ENCODE assay signal across 13 cellular contexts in the genomic region with DNA sequence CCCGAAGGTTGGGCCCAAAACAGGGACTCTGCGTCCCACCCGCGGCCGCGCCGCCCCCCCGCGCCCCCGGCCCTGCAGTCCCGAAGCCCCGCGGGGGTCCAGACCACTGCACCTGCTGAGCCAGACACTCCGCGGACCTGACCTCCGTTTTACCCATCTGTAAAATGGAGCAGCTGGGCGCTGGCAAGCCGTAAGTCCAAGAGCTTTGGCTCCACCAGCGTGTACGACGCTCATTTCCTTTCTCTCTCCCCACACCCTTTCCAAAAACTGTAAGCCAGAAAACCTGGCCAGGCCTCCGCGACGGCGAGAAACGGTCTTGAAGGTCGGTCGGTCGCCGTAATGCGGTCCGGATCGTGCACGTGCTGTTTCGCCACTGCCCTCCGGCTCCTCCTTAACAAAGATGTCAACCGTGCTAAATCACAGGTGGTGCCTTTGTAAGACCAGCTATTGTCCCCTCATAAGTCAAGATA. TPM values are rescaled to one million over a fixed set of nuclear protein-coding genes. Genes with fewer than 3 reads are reported as not detected.
A peak's percentile ranks its signal among the peaks of the same experiment; 100 is the strongest.
DNase-seq lines count a peak whose midpoint lies in the region; ATAC-seq and TF ChIP-seq lines count a peak whose summit lies in the region.
"Had no signal": no experiment of that assay in that cellular context is flagged by ENCODE, and none has a peak within 500 bp of the region (broad histone marks: within the 10 kb centered on the region; RNA-seq: fewer than 3 reads in every experiment).

No MANE protein-coding gene starts in this region.

- no peak for ATAC-seq in GM19397 (IDR thresholded peaks at IDR 0.05; ENCODE audit: unreplicated experiment)
- ATAC-seq: foreskin keratinocyte had no signal

- no TSS peak for BruUV-seq in OCI-LY7 (replicated peaks; lab: Mats Ljungman, UMichigan)

- TF ChIP-seq EP300 in esophagus muscularis mucosa (IDR thresholded peaks at IDR 0.05) (no peak), sigmoid colon (IDR thresholded peaks at IDR 0.05) (no peak)

- H3K4me3 ChIP-seq in OCI-LY7 (ENCODE audit: low read depth, low read length, poor library complexity, severe bottlenecking): no peak overlapping the region
- peak overlapping the region; percentile 27 to 47 (median 35) for H3K4me3 ChIP-seq in esophagus muscularis mucosa
- peak overlapping the region in 3 of 4 donors; percentile 12 to 35 (median 25) for H3K4me3 ChIP-seq in sigmoid colon

- H3K27ac ChIP-seq in OCI-LY7 (ENCODE audit: low read depth, low read length, poor library complexity, severe bottlenecking): no peak overlapping the region
- H3K27ac ChIP-seq in esophagus muscularis mucosa (replicated peaks in 1 of 4): no peak overlapping the region
- H3K27ac ChIP-seq in sigmoid colon: no peak overlapping the region
- H3K27ac ChIP-seq: 22Rv1, foreskin keratinocyte had no signal

- peak overlapping the region; percentile 49; the same call in 1 of the 2 replicates for H3K4me2 ChIP-seq in OCI-LY7 (ENCODE audit: low read length)

- H3K27me3 ChIP-seq in esophagus muscularis mucosa: peaks cover 0 to 99% (median 68%) of the 10 kb centered on the region in 4 donors
- peaks cover 53 to 100% (median 91%) of the 10 kb centered on the region in 3 donors for H3K27me3 ChIP-seq in sigmoid colon

- peaks cover 6% of the 10 kb centered on the region; the same call in 1 of the 2 replicates for H4K20me1 ChIP-seq in OCI-LY7 (ENCODE audit: insufficient read depth, low read length)

- H3K9me3 ChIP-seq in OCI-LY7 (ENCODE audit: low read length) (no peaks in the 10 kb centered on the region), esophagus muscularis mucosa (no peaks in the 10 kb centered on the region), sigmoid colon (peaks cover 0 to 3% (median 0%) of the 10 kb centered on the region in 4 donors)

- H3K4me1 ChIP-seq in OCI-LY7 (ENCODE audit: insufficient read depth, low read length, poor library complexity, severe bottlenecking): peaks cover 3% of the 10 kb centered on the region
- H3K4me1 ChIP-seq in esophagus muscularis mucosa: peaks cover 9 to 18% (median 16%) of the 10 kb centered on the region in 4 donors
- peaks cover 0 to 15% (median 13%) of the 10 kb centered on the region in 4 donors for H3K4me1 ChIP-seq in sigmoid colon
- H3K4me1 ChIP-seq: foreskin keratinocyte had no signal

- CTCF ChIA-PET in OCI-LY7 (lab: Charles Lee; ENCODE audit: unreplicated experiment): no interaction called here

- TF ChIP-seq POLR2A in esophagus muscularis mucosa (IDR thresholded peaks at IDR 0.05; ENCODE audit: low read depth) (no peak), sigmoid colon (IDR thresholded peaks at IDR 0.05) (no peak)

- no peak for TF ChIP-seq CTCF in OCI-LY7 (conservative IDR thresholded peaks at IDR 0.05; ENCODE audit: low read length)
- TF ChIP-seq CTCF in esophagus muscularis mucosa (IDR thresholded peaks at IDR 0.05): no peak
- TF ChIP-seq CTCF in sigmoid colon (IDR thresholded peaks at IDR 0.05): no peak

- H3K36me3 ChIP-seq in OCI-LY7 (ENCODE audit: insufficient read depth, low read length): no peaks in the 10 kb centered on the region
- H3K36me3 ChIP-seq in esophagus muscularis mucosa: no peaks in the 10 kb centered on the region
- no peaks in the 10 kb centered on the region for H3K36me3 ChIP-seq in sigmoid colon

- no peaks in the 10 kb centered on the region for H3K9me2 ChIP-seq in OCI-LY7 (ENCODE audit: insufficient read depth, low read length)

- no peak overlapping the region for H2AFZ ChIP-seq in OCI-LY7 (ENCODE audit: low read length)

- 3% methylated on average over 12 of the region's 37 CpGs for WGBS in esophagus muscularis mucosa
- WGBS in sigmoid colon, 2 donors: 5 to 6% methylated on average over 37 of the region's 37 CpGs

- no peaks in the 10 kb centered on the region for H3K79me2 ChIP-seq in OCI-LY7 (ENCODE audit: insufficient read depth, low read depth, low read length)

- POLR2A ChIA-PET in OCI-LY7 (lab: Charles Lee): interaction anchor here (0.6 kb wide), 1 partner anchor 127 kb away, joined by 4 read pairs; no protein-coding TSS in a partner anchor

- intact Hi-C loops in OCI-LY7 (cut with micrococcal nuclease; ENCODE audit: unreplicated experiment) (no loop called here), esophagus muscularis mucosa (cut with DNase I) (no loop called here), sigmoid colon (cut with DNase I) (no loop called here)

- DNase-seq in DMS53 (lab: John Stamatoyannopoulos, UW) (peak; percentile 5), DMS53 treated with DMSO at 0.1 percent for 48 hours (lab: John Stamatoyannopoulos, UW; ENCODE audit: unreplicated experiment) (no peak), OCI-LY7 (ENCODE audit: low spot score) (no peak), esophagus muscularis mucosa (ENCODE audit: extremely low spot score) (no peak), sigmoid colon (no peak), HK-2 (ENCODE audit: unreplicated experiment) (no peak), RKO (ENCODE audit: low spot score) (no peak)
- DNase-seq: foreskin keratinocyte, KG1 had no signal

RNA-seq across cellular contexts. Expression of a gene that starts 7.8 kb away (rescaled TPM):
- total RNA-seq in OCI-LY7 (2014; rRNA removed; shearing (Covaris generic)): not detected in 2 replicates
- total RNA-seq in OCI-LY7 (2022) (not detected in 2 replicates), esophagus muscularis mucosa (not detected), sigmoid colon (not detected)
- not detected for polyA plus RNA-seq in sigmoid colon
- total RNA-seq: foreskin keratinocyte, pulmonary artery endothelial cell, subcutaneous adipose tissue had no signal
- polyA plus RNA-seq: foreskin keratinocyte had no signal
